ENCODE assay signal across 18 cellular contexts in genomic region chr4:55592014-55592413, GRCh38. TPM values are rescaled to one million over a fixed set of nuclear protein-coding genes. Genes with fewer than 3 reads are reported as not detected.
DNase-seq lines count a peak whose midpoint lies in the region; ATAC-seq and TF ChIP-seq lines count a peak whose summit lies in the region.
"Had no signal": no experiment of that assay in that cellular context is flagged by ENCODE, and none has a peak within 500 bp of the region (broad histone marks: within the 10 kb centered on the region; RNA-seq: fewer than 3 reads in every experiment).

A gene with protein sequence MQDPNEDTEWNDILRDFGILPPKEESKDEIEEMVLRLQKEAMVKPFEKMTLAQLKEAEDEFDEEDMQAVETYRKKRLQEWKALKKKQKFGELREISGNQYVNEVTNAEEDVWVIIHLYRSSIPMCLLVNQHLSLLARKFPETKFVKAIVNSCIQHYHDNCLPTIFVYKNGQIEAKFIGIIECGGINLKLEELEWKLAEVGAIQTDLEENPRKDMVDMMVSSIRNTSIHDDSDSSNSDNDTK (minus strand): TSS chr4:55592245. CDS start chr4:55592109, 136 bp downstream.

- H3K9me3 ChIP-seq in iPS-15b (ENCODE audit: control insufficient read depth, insufficient read depth, low read length) (no peaks in the 10 kb centered on the region), trophoblast cell (ENCODE audit: insufficient read depth, low read depth, low read length) (peaks cover 4% of the 10 kb centered on the region)
- H3K9me3 ChIP-seq: HAP-1 had no signal

- no peak within 1 kb of the TSS for H3K23ac ChIP-seq in trophoblast cell (ENCODE audit: low read length)

- in situ Hi-C loops in brain microvascular endothelial cell (cut with HindIII; ENCODE audit: low pct_ligation_motif_present, low sequenced_read_pairs): no loop called here

- no peak within 1 kb of the TSS for H2BK5ac ChIP-seq in trophoblast cell (ENCODE audit: low read depth, low read length, poor library complexity)

- H3K4ac ChIP-seq in trophoblast cell (ENCODE audit: low read depth, low read length): no peak within 1 kb of the TSS

- H3K27me3 ChIP-seq in iPS-15b (ENCODE audit: control insufficient read depth, insufficient read depth, low read length) (no peaks in the 10 kb centered on the region), trophoblast cell (ENCODE audit: insufficient read depth, low read length) (no peaks in the 10 kb centered on the region), brain microvascular endothelial cell (replicated peaks) (no peaks in the 10 kb centered on the region)
- H3K27me3 ChIP-seq: SJCRH30 had no signal

- H4K12ac ChIP-seq in trophoblast cell (ENCODE audit: low read depth, low read length): no peak within 1 kb of the TSS

- H3K79me1 ChIP-seq in trophoblast cell (ENCODE audit: low read length): no peaks in the 10 kb centered on the region

- no peak within 1 kb of the TSS for H2BK12ac ChIP-seq in trophoblast cell (ENCODE audit: low read length)

- no peak for TF ChIP-seq CTCF in brain microvascular endothelial cell (IDR thresholded peaks at IDR 0.05; ENCODE audit: low read depth, low read length, missing control alignments)

- H2BK120ac ChIP-seq in trophoblast cell (ENCODE audit: insufficient read depth, low read length, poor library complexity): no peak within 1 kb of the TSS

- WGBS in trophoblast cell (ENCODE audit: extremely low coverage, insufficient coverage, insufficient read length): no CpG with 5 or more reads among the region's 24 CpGs

- H4K91ac ChIP-seq in trophoblast cell (ENCODE audit: low read depth, low read length): no peak within 1 kb of the TSS

- DNase-seq in NCI-H2029 (lab: John Stamatoyannopoulos, UW) (peak; percentile 78), NCI-H2029 treated with DMSO at 0.1 percent for 48 hours (lab: John Stamatoyannopoulos, UW) (no peak), NCI-H526 treated with DMSO at 0.1 percent for 48 hours (lab: John Stamatoyannopoulos, UW) (peak; percentile 15), trophoblast cell (no peak), brain microvascular endothelial cell (no peak), SHP77 treated with DMSO at 0.1 percent for 48 hours (lab: John Stamatoyannopoulos, UW) (no peak)
- DNase-seq: 8988T, MV-4-11, NCI-H1417 treated with DMSO at 0.1 percent for 48 hours, NCI-H226, NCI-H748 treated with DMSO at 0.1 percent for 48 hours, RPMI8226, SJCRH30 had no signal

- H3K79me2 ChIP-seq in trophoblast cell (ENCODE audit: control insufficient read depth, insufficient read depth, low read length, poor library complexity): no peaks in the 10 kb centered on the region

- no peak within 1 kb of the TSS for H3K4me2 ChIP-seq in trophoblast cell (ENCODE audit: low read length)

- H3K27ac ChIP-seq in trophoblast cell (ENCODE audit: low read depth, low read length): no peak within 1 kb of the TSS
- H3K27ac ChIP-seq in brain microvascular endothelial cell: no peak within 1 kb of the TSS
- H3K27ac ChIP-seq: SJCRH30 had no signal

- no peak within 1 kb of the TSS for H3K14ac ChIP-seq in trophoblast cell (ENCODE audit: low read length)

- no peak for ATAC-seq in GM18867 (IDR thresholded peaks at IDR 0.05; ENCODE audit: unreplicated experiment)

- no peak within 1 kb of the TSS for H3K18ac ChIP-seq in trophoblast cell (ENCODE audit: low read length)

- H3K36me3 ChIP-seq in iPS-15b (ENCODE audit: control insufficient read depth, insufficient read depth, low read length) (no peaks in the 10 kb centered on the region), trophoblast cell (ENCODE audit: control insufficient read depth in 1 of 2, insufficient read depth in 2 of 2, low read length in 2 of 2) (no peaks in the 10 kb centered on the region), brain microvascular endothelial cell (replicated peaks) (no peaks in the 10 kb centered on the region)
- H3K36me3 ChIP-seq: HAP-1 had no signal

- no peak within 1 kb of the TSS for H3K9ac ChIP-seq in iPS-15b (ENCODE audit: low read depth, low read length)
- no peak within 1 kb of the TSS for H3K9ac ChIP-seq in trophoblast cell (ENCODE audit: low read length)

- no peak within 1 kb of the TSS for H2AK5ac ChIP-seq in trophoblast cell (ENCODE audit: low read length)

- H3K4me1 ChIP-seq in iPS-15b (ENCODE audit: control insufficient read depth, insufficient read depth, low read length): no peaks in the 10 kb centered on the region
- no peaks in the 10 kb centered on the region for H3K4me1 ChIP-seq in trophoblast cell (ENCODE audit: control insufficient read depth in 1 of 2, insufficient read depth in 2 of 2, low read length in 2 of 2)
- H3K4me1 ChIP-seq: HAP-1, SJCRH30 had no signal

- H3K4me3 ChIP-seq in iPS-15b (ENCODE audit: low read depth, low read length) (peak within 1 kb of the TSS; percentile 8), trophoblast cell (ENCODE audit: low read depth, low read length) (peak within 1 kb of the TSS; percentile 16), brain microvascular endothelial cell (ENCODE audit: low read depth, low read length) (no peak within 1 kb of the TSS)
- H3K4me3 ChIP-seq: HAP-1, SJCRH30 had no signal

- no peak within 1 kb of the TSS for H2AFZ ChIP-seq in trophoblast cell (ENCODE audit: insufficient read depth, low read length, poor library complexity)

- H4K8ac ChIP-seq in trophoblast cell (ENCODE audit: low read depth, low read length): no peak within 1 kb of the TSS

RNA-seq across cellular contexts. Expression of the gene that starts here (rescaled TPM):
- not detected in 2 replicates for polyA plus RNA-seq in trophoblast cell (2013)
- polyA plus RNA-seq: BJ; CD4-positive, alpha-beta memory T cell had no signal

Comparison
In these comparisons a context has a peak if more than half of its experiments do, and no peak if none do; other contexts are left out.
1. DNase-seq: peak in NCI-H2029 (single experiment) and NCI-H526 treated with DMSO at 0.1 percent for 48 hours (single experiment); none in NCI-H2029 treated with DMSO at 0.1 percent for 48 hours (single experiment), trophoblast cell (0 of 2), brain microvascular endothelial cell (single experiment) and SHP77 treated with DMSO at 0.1 percent for 48 hours (single experiment).